8 cellular contexts compared by ENCODE assay signal in the genomic region with DNA sequence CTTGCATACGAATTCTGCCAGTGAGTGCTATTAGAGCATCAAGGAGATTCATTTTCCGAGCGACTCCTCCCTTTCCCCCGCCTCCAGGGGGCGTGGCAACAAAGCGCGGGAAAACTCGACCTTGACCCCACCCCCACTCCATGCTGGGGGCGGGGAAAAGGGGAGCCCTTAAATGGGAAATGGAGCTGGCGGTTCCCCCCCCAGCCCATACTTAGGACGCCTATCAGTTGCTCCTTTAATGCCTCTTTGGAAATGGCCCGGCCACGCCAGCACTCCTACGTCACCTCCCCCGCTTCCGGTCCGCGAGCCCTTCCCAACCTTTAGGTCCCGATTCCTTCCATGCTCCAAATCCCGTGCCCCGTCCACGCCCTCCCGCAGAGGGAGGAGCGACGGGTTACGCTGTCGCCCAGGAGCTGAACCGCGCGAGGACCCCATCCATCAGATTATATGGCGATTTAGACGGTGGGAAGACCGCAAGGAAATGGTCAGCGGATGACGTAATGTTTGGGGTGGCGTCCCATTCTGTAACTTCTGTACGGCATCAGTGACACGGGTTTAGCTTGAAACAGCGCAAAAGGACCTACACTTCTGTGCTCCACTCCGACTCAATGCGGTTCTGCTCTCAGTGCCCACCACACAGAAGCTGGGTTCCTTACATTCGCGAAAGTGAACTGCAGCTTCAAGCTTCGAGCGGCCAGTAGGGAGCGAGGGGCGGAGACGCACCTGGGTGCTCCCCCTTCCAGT. TPM values are rescaled to one million over a fixed set of nuclear protein-coding genes. Genes with fewer than 3 reads are reported as not detected.
DNase-seq lines count a peak whose midpoint lies in the region; ATAC-seq and TF ChIP-seq lines count a peak whose summit lies in the region.

No MANE protein-coding gene starts in this region.

- peak; percentile 38 for ATAC-seq in HG03196 (IDR thresholded peaks at IDR 0.05; ENCODE audit: unreplicated experiment)

- in situ Hi-C loops in GM18951 (cut with MboI; ENCODE audit: low sequenced_read_pairs, unreplicated experiment): no loop called here

- H3K27ac ChIP-seq in AG04450 (ENCODE audit: low read depth, low read length) (peak overlapping the region; percentile 100), spleen (peak overlapping the region; percentile 95 to 99 (median 98))

- peaks cover 13 to 74% (median 49%) of the 10 kb centered on the region in 6 donors for H3K4me1 ChIP-seq in spleen

- peaks cover 3% of the 10 kb centered on the region for H3K27me3 ChIP-seq in AG04450 (ENCODE audit: control insufficient read depth, insufficient read depth, low read length)
- H3K27me3 ChIP-seq in spleen (replicated peaks in 1 of 7): no peaks in the 10 kb centered on the region

- peak overlapping the region; percentile 98 for H3K4me3 ChIP-seq in AG04450 (ENCODE audit: low read depth, low read length)
- peak overlapping the region; percentile 80 to 98 (median 90) for H3K4me3 ChIP-seq in spleen

- TF ChIP-seq POLR2A in GM18951 (IDR thresholded peaks at IDR 0.05; ENCODE audit: extremely low read depth, insufficient read depth, insufficient read length) (peak; percentile 57), spleen (IDR thresholded peaks at IDR 0.05) (peak in 2 of 3 donors; percentile 44 to 78)

- H3K36me3 ChIP-seq in spleen: peaks cover 0 to 19% (median 11%) of the 10 kb centered on the region in 6 donors

- 0 to 1% (median 0%) methylated on average over 30 to 48 of the region's 48 CpGs for WGBS in spleen, 5 donors

- POLR2A ChIA-PET in AG04450 (lab: Yijun Ruan, JAX): interaction anchor here (0.5 to 1.6 kb wide), 17 partner anchors 12 to 1394 kb away, joined by 3 to 10 read pairs (median 3); partner anchors contain the start of genes PSMD4, SELENBP1 and VPS72

- H3K9me3 ChIP-seq in AG04450 (ENCODE audit: control insufficient read depth, insufficient read depth, low read length) (peaks cover 4% of the 10 kb centered on the region; the same call in 1 of the 2 replicates), spleen (no peaks in the 10 kb centered on the region)

- CTCF ChIA-PET in AG04450 (lab: Charles Lee): interaction anchor here (0.5 to 1.4 kb wide), 6 partner anchors 11 to 92 kb away, joined by 3 to 7 read pairs (median 5); partner anchors contain the start of genes PSMD4, RFX5 and VPS72

- peak; percentile 93 for DNase-seq in AG04450 (ENCODE audit: low read depth, low spot score)
- DNase-seq in NCI-H345 (lab: John Stamatoyannopoulos, UW): peak; percentile 100
- DNase-seq in activated CD4-positive, CD25-positive, alpha-beta regulatory T cell (lab: John Stamatoyannopoulos, UW): peak; percentile 80 to 95 (median 88)
- peak; percentile 94 for DNase-seq in central memory CD4-positive, alpha-beta T cell
- peak; percentile 98 for DNase-seq in inferior parietal cortex (ENCODE audit: extremely low spot score)
- DNase-seq in spleen: peak; percentile 97

- TF ChIP-seq CTCF in AG04450 (IDR thresholded peaks at IDR 0.05; ENCODE audit: low read depth, low read length) (no peak; the same call in 1 of the 2 replicates), spleen (IDR thresholded peaks at IDR 0.05 in 8 of 11, conservative IDR thresholded peaks at IDR 0.05 in 3 of 11) (peak in 9 of 11 experiments; percentile 8 to 68 (median 59))

- intact Hi-C loops in spleen (cut with DNase I; ENCODE audit: low total_unique reads): loop anchor here (10.0 kb wide), 1 partner anchor 63 kb away; the partner anchor contains the start of gene RFX5

RNA-seq across cellular contexts. Expression of gene ZNF687, which starts 0.7 kb away (rescaled TPM):
- polyA plus RNA-seq in AG04450 (2011; rRNA removed) (10.5 and 12.0 TPM in 2 replicates), spleen (10 to 100 TPM in 1 of 3 donors, 1 to 10 TPM in 2; 9.1 to 17.7 (median 9.8) TPM)
- 28.0 and 37.7 TPM in 2 replicates for polyA minus RNA-seq in AG04450 (2011; rRNA and poly(A)+ RNA removed)
- total RNA-seq in spleen: 10 to 100 TPM; 27.3 to 46.6 (median 33.4) TPM

RNA-seq across cellular contexts. Expression of gene PSMD4, which starts 26.9 kb away (rescaled TPM):
- polyA plus RNA-seq in AG04450 (2011; rRNA removed) (258 and 275 TPM in 2 replicates), spleen (100 to 1,000 TPM; 149 to 180 (median 156) TPM)
- polyA minus RNA-seq in AG04450 (2011; rRNA and poly(A)+ RNA removed): 227 and 254 TPM in 2 replicates
- total RNA-seq in spleen: 100 to 1,000 TPM in 5 of 7 donors, 10 to 100 TPM in 2; 90.8 to 157 (median 121) TPM

RNA-seq across cellular contexts. Expression of gene PI4KB, which starts 45.8 kb away (rescaled TPM):
- 75.2 and 83.2 TPM in 2 replicates for polyA plus RNA-seq in AG04450 (2011; rRNA removed)
- polyA minus RNA-seq in AG04450 (2011; rRNA and poly(A)+ RNA removed): 161 and 181 TPM in 2 replicates
- 10 to 100 TPM; 63.7 to 85.4 (median 69.5) TPM for total RNA-seq in spleen
- 10 to 100 TPM; 25.6 to 41.4 (median 30.8) TPM for polyA plus RNA-seq in spleen

Comparison
In these comparisons a context has a peak if more than half of its experiments do, and no peak if none do; other contexts are left out.
1. Peak in every context shown above with its lines: DNase-seq, ATAC-seq, H3K4me3 ChIP-seq and H3K27ac ChIP-seq.